In genomic region chr13:40961826-40962225, GRCh38 we compare ENCODE assay signal across 16 cellular contexts.
A peak's percentile ranks its signal among the peaks of the same experiment; 100 is the strongest.
DNase-seq lines count a peak whose midpoint lies in the region; TF ChIP-seq lines count a peak whose summit lies in the region.
"Had no signal": no experiment of that assay in that cellular context is flagged by ENCODE, and none has a peak within 500 bp of the region (broad histone marks: within the 10 kb centered on the region; RNA-seq: fewer than 3 reads in every experiment).

No MANE protein-coding gene starts in this region.

- peak overlapping the region; percentile 23; the same call in 1 of the 2 replicates for H3K4me2 ChIP-seq in OCI-LY1 (ENCODE audit: low read length)
- H3K4me2 ChIP-seq: GM23338 had no signal

- H3K27ac ChIP-seq in OCI-LY1 (ENCODE audit: low read depth, low read length, poor library complexity, severe bottlenecking), result peak overlapping the region; percentile 59
- no peak overlapping the region for H3K27ac ChIP-seq in substantia nigra (ENCODE audit: low read depth, low read length, poor library complexity, severe bottlenecking)
- H3K27ac ChIP-seq: sigmoid colon had no signal

- H2AFZ ChIP-seq in OCI-LY1 (ENCODE audit: low read length), result no peak overlapping the region
- H2AFZ ChIP-seq: GM23338 had no signal

- no peaks in the 10 kb centered on the region for H3K27me3 ChIP-seq in OCI-LY1 (ENCODE audit: insufficient read depth, low read length)
- H3K27me3 ChIP-seq: sigmoid colon had no signal

- no peaks in the 10 kb centered on the region for H3K9me2 ChIP-seq in OCI-LY1 (ENCODE audit: low read depth, low read length)

- no peaks in the 10 kb centered on the region; the same call in 1 of the 2 replicates for H3F3A ChIP-seq in OCI-LY1 (ENCODE audit: insufficient read depth, low read length)

- peaks cover 90% of the 10 kb centered on the region for H3K79me2 ChIP-seq in OCI-LY1 (ENCODE audit: insufficient read depth, low read length)

- H3K4me3 ChIP-seq in OCI-LY1 (ENCODE audit: low read depth, low read length, poor library complexity, severe bottlenecking), result no peak overlapping the region
- H3K4me3 ChIP-seq: GM23338, lung, sigmoid colon had no signal

- peaks cover 60% of the 10 kb centered on the region for H3K36me3 Mint-ChIP-seq in activated T-cell treated with anti-CD3 and anti-CD28 coated beads, Interleukin-2, amount 50 U/mL, for 24 hours (ENCODE audit: low read depth)
- H3K36me3 Mint-ChIP-seq in dendritic cell treated with granulocyte-macrophage colony-stimulating factor and Interleukin-4, amounts not matched to agents 40 ng/mL and 50 ng/mL, for 4 days (ENCODE audit: low read depth), result peaks cover 40% of the 10 kb centered on the region
- H3K36me3 Mint-ChIP-seq in stimulated activated naive CD8-positive, alpha-beta T cell treated with anti-CD3 and anti-CD28 coated beads, Interleukin-15, Interleukin-2, amounts not matched to agents 100 ng/mL and 50 ng/mL, for 24 hours (ENCODE audit: low read depth), result peaks cover 55% of the 10 kb centered on the region

- no peak overlapping the region; the same call in 1 of the 2 replicates for H3K9ac ChIP-seq in OCI-LY1 (ENCODE audit: low read length)

- peaks cover 59% of the 10 kb centered on the region for H3K4me1 ChIP-seq in OCI-LY1 (ENCODE audit: insufficient read depth, low read length, severe bottlenecking)

- intact Hi-C loops in dendritic cell treated with granulocyte-macrophage colony-stimulating factor and Interleukin-4, amounts not matched to agents 40 ng/mL and 50 ng/mL, for 4 days (cut with micrococcal nuclease), result no loop called here

- peaks cover 70% of the 10 kb centered on the region for H3K36me3 ChIP-seq in OCI-LY1 (ENCODE audit: insufficient read depth, low read length)

- no peak overlapping the region for H3K4me3 Mint-ChIP-seq in activated T-cell treated with anti-CD3 and anti-CD28 coated beads, Interleukin-2, amount 50 U/mL, for 24 hours
- peak overlapping the region; percentile 63 for H3K4me3 Mint-ChIP-seq in dendritic cell treated with granulocyte-macrophage colony-stimulating factor and Interleukin-4, amounts not matched to agents 40 ng/mL and 50 ng/mL, for 4 days
- peak overlapping the region; percentile 14 for H3K4me3 Mint-ChIP-seq in stimulated activated naive CD8-positive, alpha-beta T cell treated with anti-CD3 and anti-CD28 coated beads, Interleukin-15, Interleukin-2, amounts not matched to agents 100 ng/mL and 50 ng/mL, for 24 hours
- H3K4me3 Mint-ChIP-seq: GM23338 had no signal

- peak overlapping the region; percentile 78 for H3K27ac Mint-ChIP-seq in activated T-cell treated with anti-CD3 and anti-CD28 coated beads, Interleukin-2, amount 50 U/mL, for 24 hours
- H3K27ac Mint-ChIP-seq in dendritic cell treated with granulocyte-macrophage colony-stimulating factor and Interleukin-4, amounts not matched to agents 40 ng/mL and 50 ng/mL, for 4 days, result peak overlapping the region; percentile 90
- peak overlapping the region; percentile 77 for H3K27ac Mint-ChIP-seq in stimulated activated naive CD8-positive, alpha-beta T cell treated with anti-CD3 and anti-CD28 coated beads, Interleukin-15, Interleukin-2, amounts not matched to agents 100 ng/mL and 50 ng/mL, for 24 hours
- H3K27ac Mint-ChIP-seq: GM23338 had no signal

- no peaks in the 10 kb centered on the region for H3K27me3 Mint-ChIP-seq in activated T-cell treated with anti-CD3 and anti-CD28 coated beads, Interleukin-2, amount 50 U/mL, for 24 hours
- H3K27me3 Mint-ChIP-seq in dendritic cell treated with granulocyte-macrophage colony-stimulating factor and Interleukin-4, amounts not matched to agents 40 ng/mL and 50 ng/mL, for 4 days, result no peaks in the 10 kb centered on the region
- no peaks in the 10 kb centered on the region for H3K27me3 Mint-ChIP-seq in stimulated activated naive CD8-positive, alpha-beta T cell treated with anti-CD3 and anti-CD28 coated beads, Interleukin-15, Interleukin-2, amounts not matched to agents 100 ng/mL and 50 ng/mL, for 24 hours

- H3K4me1 Mint-ChIP-seq in activated T-cell treated with anti-CD3 and anti-CD28 coated beads, Interleukin-2, amount 50 U/mL, for 24 hours (ENCODE audit: low read depth), result peaks cover 80% of the 10 kb centered on the region
- H3K4me1 Mint-ChIP-seq in dendritic cell treated with granulocyte-macrophage colony-stimulating factor and Interleukin-4, amounts not matched to agents 40 ng/mL and 50 ng/mL, for 4 days (ENCODE audit: low read depth), result peaks cover 71% of the 10 kb centered on the region
- H3K4me1 Mint-ChIP-seq in stimulated activated naive CD8-positive, alpha-beta T cell treated with anti-CD3 and anti-CD28 coated beads, Interleukin-15, Interleukin-2, amounts not matched to agents 100 ng/mL and 50 ng/mL, for 24 hours (ENCODE audit: low read depth), result peaks cover 85% of the 10 kb centered on the region
- H3K4me1 Mint-ChIP-seq: GM23338 had no signal

- H3K9me3 ChIP-seq in OCI-LY1 (ENCODE audit: low read length), result no peaks in the 10 kb centered on the region
- H3K9me3 ChIP-seq: sigmoid colon had no signal

- no peak for DNase-seq in activated T-cell treated with anti-CD3 and anti-CD28 coated beads, Interleukin-2, amount 50 U/mL, for 24 hours
- DNase-seq in activated T-cell treated with anti-CD3 and anti-CD28 coated beads, Interleukin-2, amount 50 U/mL, for 1 hour, result no peak
- DNase-seq in inferior parietal cortex (ENCODE audit: extremely low spot score) (no peak), substantia nigra (lab: John Stamatoyannopoulos, UW) (no peak)
- no peak for DNase-seq in stimulated activated naive CD4-positive, alpha-beta T cell treated with Interleukin-2 at 50 U/mL for 16 hours (lab: John Stamatoyannopoulos, UW)
- DNase-seq: activated gamma-delta T cell; DMS 273 treated with DMSO at 0.1 percent for 48 hours; effector CD8-positive, alpha-beta T cell; NCI-H2171; sigmoid colon; stimulated activated CD4-positive, alpha-beta T cell treated with anti-CD3 and anti-CD28 coated beads, Interleukin-4, amount 100 ng/mL, for 1 hour had no signal

- H3K9me3 Mint-ChIP-seq in activated T-cell treated with anti-CD3 and anti-CD28 coated beads, Interleukin-2, amount 50 U/mL, for 24 hours, result no peaks in the 10 kb centered on the region
- no peaks in the 10 kb centered on the region for H3K9me3 Mint-ChIP-seq in dendritic cell treated with granulocyte-macrophage colony-stimulating factor and Interleukin-4, amounts not matched to agents 40 ng/mL and 50 ng/mL, for 4 days
- peaks cover 5% of the 10 kb centered on the region for H3K9me3 Mint-ChIP-seq in stimulated activated naive CD8-positive, alpha-beta T cell treated with anti-CD3 and anti-CD28 coated beads, Interleukin-15, Interleukin-2, amounts not matched to agents 100 ng/mL and 50 ng/mL, for 24 hours

- TF ChIP-seq CTCF in OCI-LY1 (IDR thresholded peaks at IDR 0.05; ENCODE audit: low read length), result no peak

- peaks cover 2% of the 10 kb centered on the region; the same call in 1 of the 2 replicates for H4K20me1 ChIP-seq in OCI-LY1 (ENCODE audit: insufficient read depth, low read length)
